Comparison of ENCODE assay signal across 7 cellular contexts in the genomic region with DNA sequence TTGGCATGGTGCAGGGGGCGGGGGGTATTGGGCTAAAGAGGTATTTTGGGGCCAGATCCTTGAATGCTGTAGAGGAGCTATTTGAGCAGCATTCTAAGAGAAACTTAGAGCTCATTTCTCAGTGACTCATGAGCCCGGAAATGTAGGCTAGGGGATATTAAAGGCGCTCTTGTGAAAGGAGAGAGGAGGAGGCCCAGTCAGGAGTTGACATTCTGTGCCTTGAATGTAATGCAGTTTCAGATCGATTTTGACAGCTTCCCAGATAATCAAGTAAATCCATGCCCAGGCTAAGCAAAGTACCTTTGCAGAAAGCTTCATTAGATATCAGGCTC. TPM values are rescaled to one million over a fixed set of nuclear protein-coding genes. Genes with fewer than 3 reads are reported as not detected.
DNase-seq lines count a peak whose midpoint lies in the region; FAIRE-seq and TF ChIP-seq lines count a peak whose summit lies in the region.

No MANE protein-coding gene starts in this region.

- 31% methylated on average over 3 of the region's 4 CpGs; no CpG with 5 or more reads in 1 of the 2 experiments for WGBS in H1 (ENCODE audit: extremely low coverage in 1 of 2, insufficient coverage in 1 of 2, insufficient read length in 1 of 2, insufficient replicate concordance in 2 of 2, low coverage in 1 of 2, low lambda C conversion rate in 2 of 2, missing lambda C conversion rate in 1 of 2), 2 experiments
- WGBS in thymus = 3% methylated on average over 4 of the region's 4 CpGs

- no peak overlapping the region for H2AFZ ChIP-seq in H1 (ENCODE audit: low read length)

- no peak overlapping the region for H3K18ac ChIP-seq in H1 (ENCODE audit: extremely low read depth, low read length)

- peak overlapping the region; percentile 73 to 92 (median 88) for H3K4me3 ChIP-seq in H1 (ENCODE audit: extremely low read depth in 1 of 4, insufficient read depth in 2 of 4, low read depth in 3 of 4, low read length in 4 of 4)
- H3K4me3 ChIP-seq in thymus (ENCODE audit: low read length) = peak overlapping the region; percentile 96

- peak overlapping the region in 3 of 4 experiments; percentile 12 to 87 (median 75); a peak in 3 of 7 replicates for H3K9ac ChIP-seq in H1 (replicated peaks in 1 of 4; ENCODE audit: extremely low read depth in 1 of 4, low read depth in 3 of 4, low read length in 3 of 4)

- no peak overlapping the region for H2AK5ac ChIP-seq in H1 (ENCODE audit: low read depth, low read length)

- H3K79me1 ChIP-seq in H1 (ENCODE audit: low read depth, low read length) = peaks cover 8% of the 10 kb centered on the region

- no peak overlapping the region for H2BK15ac ChIP-seq in H1 (ENCODE audit: low read length)

- DNase-seq in GM10248 (ENCODE audit: extremely low spot score) (peak; percentile 60), HT-29 (ENCODE audit: low spot score) (peak; percentile 70), H1 (ENCODE audit: low read depth in 1 of 2, low spot score in 2 of 2) (no peak), midbrain (lab: John Stamatoyannopoulos, UW) (peak; percentile 8), NCI-H774 (lab: John Stamatoyannopoulos, UW) (no peak)

- TF ChIP-seq RAD21 in H1 (IDR thresholded peaks at IDR 0.05 in 1 of 2, conservative IDR thresholded peaks at IDR 0.05 in 1 of 2; ENCODE audit: low read depth in 2 of 2, low read length in 2 of 2) = no peak

- no peak overlapping the region for H3K56ac ChIP-seq in H1 (replicated peaks; ENCODE audit: insufficient read length, low read depth, low read length)

- no peak overlapping the region for H2BK120ac ChIP-seq in H1 (replicated peaks; ENCODE audit: low read depth, low read length)

- no peak overlapping the region for H4K91ac ChIP-seq in H1 (replicated peaks; ENCODE audit: insufficient read length, low read length)

- POLR2A ChIA-PET in GM10248 (lab: Yijun Ruan, JAX) = interaction anchor here (0.6 kb wide), 1 partner anchor 994 kb away, joined by 3 read pairs; the partner anchor contains the start of gene PTMA
- POLR2A ChIA-PET in H1 (lab: Charles Lee; ENCODE audit: partially characterized antibody) = interaction anchor here (0.6 to 1.9 kb wide), 4 partner anchors 9 to 28 kb away, joined by 3 to 5 read pairs (median 3); no protein-coding TSS in a partner anchor

- no peak overlapping the region for H3K4ac ChIP-seq in H1 (replicated peaks; ENCODE audit: insufficient read length, low read depth, low read length)

- no peaks in the 10 kb centered on the region for H3K9me3 ChIP-seq in H1 (ENCODE audit: insufficient read depth in 2 of 2, low read depth in 1 of 2, low read length in 1 of 2)
- no peaks in the 10 kb centered on the region for H3K9me3 ChIP-seq in thymus (ENCODE audit: control insufficient read depth)

- H3K36me3 ChIP-seq in H1 (ENCODE audit: control insufficient read depth in 2 of 4, insufficient read depth in 4 of 4, low read length in 3 of 4) (0 out of 8 replicates have a peak, but pooled peaks cover 0 to 3% (median 0%) of the 10 kb centered on the region in 4 experiments), thymus (ENCODE audit: control insufficient read depth, insufficient read depth) (no peaks in the 10 kb centered on the region)

- H3K27ac ChIP-seq in VCaP (peak overlapping the region; percentile 88), H1 (ENCODE audit: low read depth, low read length) (no peak overlapping the region), thymus (ENCODE audit: low read depth) (peak overlapping the region; percentile 92)

- TF ChIP-seq EP300 in H1 (IDR thresholded peaks at IDR 0.05; ENCODE audit: borderline replicate concordance in 1 of 2, low read depth in 2 of 2, low read length in 2 of 2) = no peak

- H2BK20ac ChIP-seq in H1 (ENCODE audit: low read length) = no peak overlapping the region

- FAIRE-seq in H1 (lab: Jason Lieb, UNC) = no peak

- CTCF ChIA-PET in GM10248 (lab: Yijun Ruan, JAX) (interaction anchor here (0.6 to 2.8 kb wide), 23 partner anchors 8 to 647 kb away, joined by 3 to 14 read pairs (median 3); no protein-coding TSS in a partner anchor), H1 (lab: Charles Lee; ENCODE audit: partially characterized antibody) (interaction anchor here (0.6 to 4.0 kb wide), 17 partner anchors 9 to 96 kb away, joined by 3 to 23 read pairs (median 3); no protein-coding TSS in a partner anchor)

- H4K20me1 ChIP-seq in H1 (replicated peaks in 1 of 2; ENCODE audit: control insufficient read depth in 1 of 2, insufficient read depth in 2 of 2, low read length in 2 of 2) = peaks cover 3 to 4% of the 10 kb centered on the region in 2 experiments

- no peak overlapping the region for H2BK5ac ChIP-seq in H1 (ENCODE audit: low read depth, low read length)

- H4K5ac ChIP-seq in H1 (ENCODE audit: insufficient read length, low read depth, low read length) = no peak overlapping the region

- peaks cover 19 to 60% of the 10 kb centered on the region in 2 experiments for H3K79me2 ChIP-seq in H1 (ENCODE audit: control insufficient read depth in 1 of 2, insufficient read depth in 2 of 2, low read length in 2 of 2)

- H3K23me2 ChIP-seq in H1 (ENCODE audit: low read depth, low read length) = peaks cover 10% of the 10 kb centered on the region; the same call in 1 of the 2 replicates

- no peak for TF ChIP-seq CTCF in GM10248 (IDR thresholded peaks at IDR 0.05; ENCODE audit: control extremely low read depth, extremely low read depth, low read depth, missing control alignments)
- no peak for TF ChIP-seq CTCF in VCaP (conservative IDR thresholded peaks at IDR 0.05)
- TF ChIP-seq CTCF in H1 (IDR thresholded peaks at IDR 0.05; ENCODE audit: control extremely low read depth in 1 of 3, insufficient read depth in 1 of 3, low read depth in 1 of 3, low read length in 3 of 3) = no peak

- no peak overlapping the region for H4K8ac ChIP-seq in H1 (ENCODE audit: extremely low read depth, insufficient read depth, low read length)

- H3K23ac ChIP-seq in H1 (ENCODE audit: insufficient read length) = no peak overlapping the region

- H3K14ac ChIP-seq in H1 (ENCODE audit: insufficient read length) = no peak overlapping the region

- H3K4me1 ChIP-seq in H1 (replicated peaks in 1 of 4; ENCODE audit: control insufficient read depth in 3 of 4, insufficient read depth in 4 of 4, low read length in 3 of 4) = peaks cover 4 to 20% (median 11%) of the 10 kb centered on the region in 4 experiments
- peaks cover 8% of the 10 kb centered on the region for H3K4me1 ChIP-seq in thymus (ENCODE audit: control insufficient read depth, insufficient read depth, low read length)

- H3K27me3 ChIP-seq in H1 (replicated peaks in 1 of 4; ENCODE audit: control insufficient read depth in 3 of 4, extremely low read depth in 1 of 4, insufficient read depth in 3 of 4, low read length in 3 of 4) (no peaks in the 10 kb centered on the region), thymus (ENCODE audit: control insufficient read depth, insufficient read depth) (no peaks in the 10 kb centered on the region)

- H3K4me2 ChIP-seq in H1 (ENCODE audit: insufficient read depth in 1 of 2, low read depth in 2 of 2, low read length in 2 of 2) = peak overlapping the region; percentile 72 to 77

- H2BK12ac ChIP-seq in H1 (ENCODE audit: low read depth, low read length) = no peak overlapping the region

- TF ChIP-seq POLR2A in H1 (IDR thresholded peaks at IDR 0.05; ENCODE audit: control extremely low read depth in 1 of 2, low read depth in 2 of 2, low read length in 2 of 2) = no peak

TF ChIP-seq in H1, 55 proteins besides CTCF, POLR2A, EP300 and RAD21:
- TF ChIP-seq SIN3A (conservative IDR thresholded peaks at IDR 0.05 in 1 of 2, IDR thresholded peaks at IDR 0.05 in 1 of 2; ENCODE audit: low read depth in 1 of 2, low read length in 2 of 2) (peak in 1 of 2 experiments; percentile 48; a peak in 1 of 4 replicates), POU5F1 (IDR thresholded peaks at IDR 0.05; ENCODE audit: low read depth, low read length) (no peak), ATF3 (IDR thresholded peaks at IDR 0.05; ENCODE audit: insufficient read depth, low read depth, low read length) (no peak), NRF1 (IDR thresholded peaks at IDR 0.05; ENCODE audit: low read depth, low read length) (no peak), RXRA (IDR thresholded peaks at IDR 0.05; ENCODE audit: insufficient read depth, low read depth, low read length) (no peak), TAF7 (optimal IDR thresholded peaks at IDR 0.05; ENCODE audit: borderline replicate concordance, low read depth, low read length) (no peak), GTF2F1 (IDR thresholded peaks at IDR 0.05; ENCODE audit: borderline replicate concordance, low read depth, low read length) (no peak)
TF ChIP-seq in H1: peak in this region for 1.

RNA-seq across cellular contexts. Expression of gene CAB39, which starts 1.4 kb away (rescaled TPM):
- total RNA-seq in HT-29 (2014; rRNA removed; shearing (Covaris generic)) = 28.6 and 30.6 TPM in 2 replicates
- total RNA-seq in H1 (2021; fragmentation: NEBNext Ultra II Directional; extraction: Animal tissue kit (Norgen Biotek cat#: 25700)) = 48.3 and 50.5 TPM in 2 replicates
- polyA plus RNA-seq in H1 (2011; rRNA removed) (12.8 and 16.4 TPM in 2 replicates), thymus (49.2 TPM)
- polyA plus RNA-seq in H1 (2011; cell fraction: cytosol; rRNA removed) = 21.9 TPM
- 10.9 TPM for polyA plus RNA-seq in H1 (2011; cell fraction: nucleus; rRNA removed)
- polyA plus RNA-seq in H1 (2012, experiment 1 of 2) = 22.0 to 33.8 TPM (median 26.7 TPM) in 4 replicates
- 2.2 TPM for polyA plus RNA-seq in H1 (2012, experiment 2 of 2)
- 24.1 TPM for polyA plus RNA-seq in H1 (2013, experiment 1 of 2)
- 25.0 TPM for polyA plus RNA-seq in H1 (2013, experiment 2 of 2)
- polyA minus RNA-seq in H1 (2011; rRNA and poly(A)+ RNA removed) = 42.6 and 45.2 TPM in 2 replicates
- polyA minus RNA-seq in H1 (2011; cell fraction: cytosol; rRNA and poly(A)+ RNA removed) = 28.2 TPM
- polyA minus RNA-seq in H1 (2011; cell fraction: nucleus; rRNA and poly(A)+ RNA removed) = 29.6 TPM

Comparison
In these comparisons a context has a peak if more than half of its experiments do, and no peak if none do; other contexts are left out.
1. DNase-seq: peak in GM10248 (single experiment), HT-29 (single experiment) and midbrain (single experiment); none in H1 (0 of 2) and NCI-H774 (single experiment).